ENCODE assay signal across 8 cellular contexts in the genomic region with DNA sequence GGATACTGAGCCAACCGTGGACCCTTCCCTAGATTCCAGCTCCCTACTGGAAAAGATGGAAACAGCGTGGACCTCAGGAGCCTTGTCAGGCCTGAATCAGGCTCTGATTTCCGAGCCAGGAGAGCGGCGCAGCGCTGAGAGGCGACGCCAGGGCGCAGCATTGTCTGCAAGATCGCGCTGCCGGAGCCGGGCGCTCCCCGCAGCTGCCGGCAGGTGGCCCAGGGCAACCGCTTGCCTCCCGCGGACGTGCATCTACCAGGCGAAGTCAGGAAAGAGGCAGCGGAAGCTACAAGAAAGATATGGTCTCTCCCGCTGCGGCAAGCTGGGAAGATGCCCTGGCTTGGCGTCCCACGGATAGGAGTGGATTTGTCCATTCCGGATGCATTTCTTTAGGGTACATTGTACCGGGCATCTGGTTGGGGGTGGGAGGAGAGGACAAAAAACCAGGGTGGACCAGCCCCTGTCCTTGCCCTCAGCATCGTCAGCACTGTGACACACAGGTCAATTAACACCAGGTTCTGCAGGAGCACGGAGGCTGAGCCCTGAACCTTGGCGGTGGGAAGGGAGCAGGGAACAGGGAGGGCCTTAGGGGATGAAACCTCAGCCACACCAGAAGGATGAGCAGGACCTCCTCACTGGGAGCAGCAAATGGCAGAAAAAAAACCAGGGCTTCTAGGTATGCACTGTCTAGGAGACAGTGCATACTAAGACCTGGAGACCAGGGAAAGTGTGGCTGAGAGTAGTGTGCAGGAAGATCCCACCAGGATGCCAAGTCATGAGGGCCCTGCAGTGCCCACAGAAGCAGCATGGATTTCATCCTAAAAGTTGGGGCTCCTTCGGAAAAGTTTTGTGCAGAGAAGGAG. TPM values are rescaled to one million over a fixed set of nuclear protein-coding genes. Genes with fewer than 3 reads are reported as not detected.
DNase-seq lines count a peak whose midpoint lies in the region; ATAC-seq and TF ChIP-seq lines count a peak whose summit lies in the region.

No MANE protein-coding gene starts in this region.

- no peaks in the 10 kb centered on the region for H3K9me3 ChIP-seq in SU-DHL-6 (ENCODE audit: insufficient read depth, low read length)
- no peaks in the 10 kb centered on the region for H3K9me3 ChIP-seq in prostate gland
- no peaks in the 10 kb centered on the region for H3K9me3 ChIP-seq in vagina

- no peak overlapping the region for H3K9ac ChIP-seq in SU-DHL-6 (ENCODE audit: low read length)

- peaks cover 6% of the 10 kb centered on the region; the same call in 1 of the 2 replicates for H3F3A ChIP-seq in SU-DHL-6 (ENCODE audit: insufficient read depth)

- TF ChIP-seq POLR2A in prostate gland (IDR thresholded peaks at IDR 0.05) (no peak), vagina (IDR thresholded peaks at IDR 0.05) (no peak)

- peak; percentile 94 for ATAC-seq in HG02642 (IDR thresholded peaks at IDR 0.05; ENCODE audit: poor library complexity, unreplicated experiment)

- DNase-seq in NCI-H1105 (lab: John Stamatoyannopoulos, UW) (peak; percentile 69), cardiac septum (ENCODE audit: low spot score) (peak; percentile 95), prostate gland (ENCODE audit: low spot score) (peak; percentile 56), vagina (ENCODE audit: extremely low spot score in 2 of 2) (no peak)
- peak; percentile 89 for DNase-seq in activated naive CD8-positive, alpha-beta T cell treated with anti-CD3 and anti-CD28 coated beads for 36 hours

- 5% methylated on average over 32 of the region's 32 CpGs for WGBS in prostate gland

- H3K36me3 Mint-ChIP-seq in activated naive CD8-positive, alpha-beta T cell treated with anti-CD3 and anti-CD28 coated beads for 36 hours: peaks cover 22% of the 10 kb centered on the region

- TF ChIP-seq CTCF in GM12873 (IDR thresholded peaks at IDR 0.05; ENCODE audit: insufficient read depth, low read depth, low read length, missing control alignments) (peak; percentile 100), SU-DHL-6 (IDR thresholded peaks at IDR 0.05; ENCODE audit: insufficient read depth, low read length, poor library complexity, severe bottlenecking) (peak; percentile 78), prostate gland (IDR thresholded peaks at IDR 0.05) (peak; percentile 38 to 98 (median 92)), vagina (IDR thresholded peaks at IDR 0.05) (peak; percentile 74 to 93 (median 86))

- peak overlapping the region; percentile 23 for H3K4me3 Mint-ChIP-seq in activated naive CD8-positive, alpha-beta T cell treated with anti-CD3 and anti-CD28 coated beads for 36 hours

- H3K4me3 ChIP-seq in SU-DHL-6 (ENCODE audit: insufficient read depth, low read length, poor library complexity, severe bottlenecking) (no peak overlapping the region), prostate gland (no peak overlapping the region), vagina (no peak overlapping the region)

- H3K27me3 ChIP-seq in SU-DHL-6 (ENCODE audit: low read length) (no peaks in the 10 kb centered on the region), prostate gland (replicated peaks; ENCODE audit: insufficient read depth) (no peaks in the 10 kb centered on the region), vagina (no peaks in the 10 kb centered on the region)

- H3K27ac ChIP-seq in SU-DHL-6 (ENCODE audit: low read depth, low read length) (no peak overlapping the region), prostate gland (no peak overlapping the region), vagina (no peak overlapping the region)

- H3K4me1 ChIP-seq in prostate gland (replicated peaks): no peaks in the 10 kb centered on the region
- H3K4me1 ChIP-seq in vagina: peaks cover 10% of the 10 kb centered on the region

- H3K9me3 Mint-ChIP-seq in activated naive CD8-positive, alpha-beta T cell treated with anti-CD3 and anti-CD28 coated beads for 36 hours: no peaks in the 10 kb centered on the region

- no peak overlapping the region for H3K4me2 ChIP-seq in SU-DHL-6 (ENCODE audit: low read depth, low read length, poor library complexity, severe bottlenecking)

- H3K27me3 Mint-ChIP-seq in activated naive CD8-positive, alpha-beta T cell treated with anti-CD3 and anti-CD28 coated beads for 36 hours: no peaks in the 10 kb centered on the region

- H3K9me2 ChIP-seq in SU-DHL-6 (replicated peaks; ENCODE audit: insufficient read depth, low read length): no peaks in the 10 kb centered on the region

- intact Hi-C loops in cardiac septum (cut with DNase I): loop anchor here (1.0 kb wide), 1 partner anchor 183 kb away; no protein-coding TSS in a partner anchor
- intact Hi-C loops in prostate gland (cut with DNase I): loop anchor here (1.0 to 5.0 kb wide), 2 partner anchors 123 to 185 kb away; a partner anchor contains a TSS
- intact Hi-C loops in vagina (cut with DNase I): loop anchor here (5.0 kb wide), 1 partner anchor 178 kb away; no protein-coding TSS in a partner anchor

- H2AFZ ChIP-seq in SU-DHL-6 (ENCODE audit: low read depth, low read length, severe bottlenecking): no peak overlapping the region

- H3K36me3 ChIP-seq in SU-DHL-6 (ENCODE audit: low read length): no peaks in the 10 kb centered on the region; the same call in 1 of the 2 replicates
- H3K36me3 ChIP-seq in prostate gland: no peaks in the 10 kb centered on the region
- peaks cover 0 to 4% of the 10 kb centered on the region in 2 donors for H3K36me3 ChIP-seq in vagina

- H3K4me1 Mint-ChIP-seq in activated naive CD8-positive, alpha-beta T cell treated with anti-CD3 and anti-CD28 coated beads for 36 hours: peaks cover 58% of the 10 kb centered on the region

- peak overlapping the region; percentile 35 for H3K27ac Mint-ChIP-seq in activated naive CD8-positive, alpha-beta T cell treated with anti-CD3 and anti-CD28 coated beads for 36 hours

- no peaks in the 10 kb centered on the region for H3K79me2 ChIP-seq in SU-DHL-6 (ENCODE audit: insufficient read depth, low read length)

- no peaks in the 10 kb centered on the region for H4K20me1 ChIP-seq in SU-DHL-6 (ENCODE audit: low read depth, low read length)

RNA-seq across cellular contexts. Expression of a gene that starts 55.9 kb away (rescaled TPM):
- total RNA-seq in activated naive CD8-positive, alpha-beta T cell treated with anti-CD3 and anti-CD28 coated beads for 36 hours: 100 to 1,000 TPM; 506 to 523 TPM
- 30.1 TPM for total RNA-seq in cardiac septum
- 10 to 100 TPM; 35.6 to 44.3 TPM for total RNA-seq in prostate gland
- total RNA-seq in vagina: 88.6 TPM

Comparison
In these comparisons a context has a peak if more than half of its experiments do, and no peak if none do; other contexts are left out.
1. DNase-seq: peak in NCI-H1105 (single experiment), activated naive CD8-positive, alpha-beta T cell treated with anti-CD3 and anti-CD28 coated beads for 36 hours (single experiment), cardiac septum (single experiment) and prostate gland (single experiment); none in vagina (0 of 2).
2. Peak in every context shown above with its lines, with median percentiles within 50 percentile points of each other: CTCF ChIP-seq.